Comparison of ENCODE assay signal across 7 cellular contexts in the genomic region with DNA sequence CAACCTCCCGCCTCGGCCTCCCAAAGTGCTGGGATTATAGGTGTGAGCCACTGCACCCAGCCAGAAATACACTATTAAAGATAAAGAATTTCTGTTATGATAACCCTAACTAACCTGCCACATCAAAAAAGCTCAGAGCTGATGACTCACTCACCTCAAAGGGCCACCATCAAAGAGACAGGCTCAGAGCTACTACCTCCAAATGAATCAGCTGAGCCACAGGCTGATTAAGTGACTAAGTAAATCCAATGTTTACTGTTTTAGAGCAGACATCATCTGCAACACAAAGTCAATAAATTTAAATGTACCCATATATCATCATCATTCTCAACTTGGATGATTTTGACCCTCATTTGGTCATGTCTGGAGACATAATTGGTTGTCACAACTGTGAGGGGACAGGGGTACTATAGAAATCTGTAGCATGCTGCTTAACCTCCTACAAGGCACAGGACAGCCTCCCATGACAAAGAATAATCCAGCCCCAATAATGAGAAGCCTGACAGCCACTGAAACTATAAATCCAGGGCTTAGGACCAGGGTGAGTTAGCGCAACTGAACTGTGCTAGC.
DNase-seq lines count a peak whose midpoint lies in the region; ATAC-seq and TF ChIP-seq lines count a peak whose summit lies in the region.

No MANE protein-coding gene starts in this region.

- H3K27ac ChIP-seq in esophagus squamous epithelium = peak overlapping the region; percentile 48 to 76 (median 65)

- intact Hi-C loops in esophagus squamous epithelium (cut with DNase I) = no loop called here

- no peak overlapping the region for H3K4me3 ChIP-seq in esophagus squamous epithelium

- H3K9me3 ChIP-seq in esophagus squamous epithelium = no peaks in the 10 kb centered on the region

- 37 to 38% methylated on average over 2 to 3 of the region's 3 CpGs for WGBS in esophagus squamous epithelium, 2 donors

- TF ChIP-seq CTCF in esophagus squamous epithelium (IDR thresholded peaks at IDR 0.05) = no peak

- H3K27me3 ChIP-seq in esophagus squamous epithelium = no peaks in the 10 kb centered on the region

- DNase-seq in activated CD4-positive, alpha-beta T cell treated with anti-CD3 and anti-CD28 coated beads for 24 hours (ENCODE audit: low read depth in 2 of 2) = peak; percentile 8 to 36
- DNase-seq in esophagus squamous epithelium (lab: John Stamatoyannopoulos, UW) (no peak), cerebellum (ENCODE audit: low spot score) (no peak), left lobe of liver (ENCODE audit: low spot score) (no peak), KG1 (lab: John Stamatoyannopoulos, UW) (no peak)
- DNase-seq in stimulated activated CD8-positive, alpha-beta memory T cell treated with anti-CD3 and anti-CD28 coated beads, Interleukin-4, amount 100 ng/mL, for 24 hours (ENCODE audit: low read depth) = peak; percentile 7

- no peak for TF ChIP-seq POLR2A in esophagus squamous epithelium (IDR thresholded peaks at IDR 0.05)

- H3K4me1 ChIP-seq in esophagus squamous epithelium = peaks cover 6 to 39% (median 19%) of the 10 kb centered on the region in 3 donors

- ATAC-seq in HG02759 (IDR thresholded peaks at IDR 0.05; ENCODE audit: unreplicated experiment) (peak; percentile 56), left lobe of liver (no peak)

- H3K36me3 ChIP-seq in esophagus squamous epithelium = peaks cover 0 to 12% (median 0%) of the 10 kb centered on the region in 3 donors

Comparison
In these comparisons a context has a peak if more than half of its experiments do, and no peak if none do; other contexts are left out.
1. DNase-seq: peak in activated CD4-positive, alpha-beta T cell treated with anti-CD3 and anti-CD28 coated beads for 24 hours (2 of 2) and stimulated activated CD8-positive, alpha-beta memory T cell treated with anti-CD3 and anti-CD28 coated beads, Interleukin-4, amount 100 ng/mL, for 24 hours (single experiment); none in esophagus squamous epithelium (single experiment), cerebellum (single experiment), left lobe of liver (single experiment) and KG1 (single experiment).